25 cellular contexts compared by ENCODE assay signal in genomic region chr19:52219611-52220010, GRCh38.
"Had no signal": no experiment of that assay in that cellular context is flagged by ENCODE, and none has a peak within 500 bp of the region (broad histone marks: within the 10 kb centered on the region; RNA-seq: fewer than 3 reads in every experiment).

No MANE protein-coding gene starts in this region.

- ATAC-seq: activated CD8-positive, alpha-beta memory T cell treated with anti-CD3 and anti-CD28 coated beads, Interleukin-2, amount 10 ng/mL, durations not matched to agents 7 days and 5 days; gastroesophageal sphincter; mucosa of descending colon; naive thymus-derived CD4-positive, alpha-beta T cell; pancreas had no signal

- DNase-seq: activated CD4-positive, alpha-beta T cell treated with anti-CD3 and anti-CD28 coated beads, Interleukin-2, amount 50 U/mL, for 4 hours; activated CD4-positive, CD25-positive, alpha-beta regulatory T cell treated with anti-CD3 and anti-CD28 coated beads, Interleukin-2, amount 50 U/mL, for 72 hours; activated CD8-positive, alpha-beta memory T cell treated with anti-CD3 and anti-CD28 coated beads, Interleukin-2, amount 10 ng/mL, durations not matched to agents 7 days and 5 days; activated effector memory CD4-positive, alpha-beta T cell treated with Interleukin-2 at 50 U/mL for 16 hours; activated naive CD4-positive, alpha-beta T cell treated with anti-CD3 and anti-CD28 coated beads, Interleukin-2, amount 50 U/mL, for 16 hours; effector CD8-positive, alpha-beta T cell; heart right ventricle; mesenchymal stem cell; mucosa of descending colon; naive thymus-derived CD4-positive, alpha-beta T cell; pancreas; stimulated activated CD4-positive, alpha-beta T cell treated with anti-CD3 and anti-CD28 coated beads, Interleukin-12 subunit alpha, Interleukin-12 subunit beta, amount 100 ng/mL, for 4 hours; stimulated activated CD4-positive, alpha-beta T cell treated with anti-CD3 and anti-CD28 coated beads, Interleukin-1b, Interleukin-23, amount 100 ng/mL, for 48 hours; stimulated activated CD8-positive, alpha-beta memory T cell treated with anti-CD3 and anti-CD28 coated beads, Interleukin-4, amount 100 ng/mL, for 48 hours; T-helper 2 cell had no signal

- H3K27ac Mint-ChIP-seq: activated CD8-positive, alpha-beta memory T cell treated with anti-CD3 and anti-CD28 coated beads, Interleukin-2, amount 10 ng/mL, durations not matched to agents 7 days and 5 days; dendritic cell treated with granulocyte-macrophage colony-stimulating factor and Interleukin-4, amounts not matched to agents 40 ng/mL and 50 ng/mL, for 4 days had no signal

- FAIRE-seq: astrocyte, endothelial cell of umbilical vein, pancreas had no signal

- H3K4me1 ChIP-seq: breast epithelium, esophagus muscularis mucosa, gastroesophageal sphincter, heart right ventricle, pancreas, upper lobe of left lung had no signal

- H3K9me3 Mint-ChIP-seq: dendritic cell treated with granulocyte-macrophage colony-stimulating factor and Interleukin-4, amounts not matched to agents 40 ng/mL and 50 ng/mL, for 4 days had no signal

- H3K4me3 Mint-ChIP-seq: activated CD8-positive, alpha-beta memory T cell treated with anti-CD3 and anti-CD28 coated beads, Interleukin-2, amount 10 ng/mL, durations not matched to agents 7 days and 5 days; dendritic cell treated with granulocyte-macrophage colony-stimulating factor and Interleukin-4, amounts not matched to agents 40 ng/mL and 50 ng/mL, for 4 days; naive thymus-derived CD4-positive, alpha-beta T cell had no signal

- H3K9me3 ChIP-seq: breast epithelium, esophagus muscularis mucosa, gastroesophageal sphincter, heart right ventricle, mucosa of descending colon, neutrophil, pancreas, thoracic aorta, upper lobe of left lung had no signal

- H3K27me3 ChIP-seq: breast epithelium, esophagus muscularis mucosa, gastroesophageal sphincter, heart right ventricle, neutrophil, pancreas, upper lobe of left lung had no signal

- H3K27ac ChIP-seq: breast epithelium, esophagus muscularis mucosa, gastroesophageal sphincter, heart right ventricle, neutrophil, pancreas, thoracic aorta, upper lobe of left lung, VCaP had no signal

- H3K4me3 ChIP-seq: breast epithelium, esophagus muscularis mucosa, gastroesophageal sphincter, heart right ventricle, mucosa of descending colon, pancreas, thoracic aorta, upper lobe of left lung had no signal

- H3K27me3 Mint-ChIP-seq: activated CD8-positive, alpha-beta memory T cell treated with anti-CD3 and anti-CD28 coated beads, Interleukin-2, amount 10 ng/mL, durations not matched to agents 7 days and 5 days; dendritic cell treated with granulocyte-macrophage colony-stimulating factor and Interleukin-4, amounts not matched to agents 40 ng/mL and 50 ng/mL, for 4 days; naive thymus-derived CD4-positive, alpha-beta T cell had no signal
